In genomic region chr1:116151739-116152576, GRCh38 we compare ENCODE assay signal across 8 cellular contexts. TPM values are rescaled to one million over a fixed set of nuclear protein-coding genes. Genes with fewer than 3 reads are reported as not detected.
DNase-seq lines count a peak whose midpoint lies in the region; ATAC-seq and TF ChIP-seq lines count a peak whose summit lies in the region.

No MANE protein-coding gene starts in this region.

- H3K27ac Mint-ChIP-seq in activated T-helper 2 cell treated with anti-CD3 and anti-CD28 coated beads, Interferon-gamma antibody, Interleukin-2, Interleukin-4, amounts not matched to agents 10 μg/mL and 5 μg/mL and 100 μg/mL, durations not matched to agents 14 hours and 24 hours and 36 hours: peak overlapping the region; percentile 50
- peak overlapping the region; percentile 75 for H3K27ac Mint-ChIP-seq in neural progenitor cell

- peak overlapping the region; percentile 42 to 86 (median 70) for H3K27ac ChIP-seq in Peyer's patch
- no peak overlapping the region for H3K27ac ChIP-seq in neural progenitor cell
- peak overlapping the region; percentile 11 for H3K27ac ChIP-seq in stomach smooth muscle (ENCODE audit: low read length)

- TF ChIP-seq CTCF in Peyer's patch (IDR thresholded peaks at IDR 0.05): peak; percentile 73 to 98 (median 92)
- peak; percentile 89 for TF ChIP-seq CTCF in foreskin fibroblast (IDR thresholded peaks at IDR 0.05; ENCODE audit: low read depth, low read length)
- TF ChIP-seq CTCF in neural progenitor cell (IDR thresholded peaks at IDR 0.05): peak; percentile 82

- ATAC-seq in GM21529 (IDR thresholded peaks at IDR 0.05; ENCODE audit: unreplicated experiment): peak; percentile 99

- peak in 1 of 2 donors; percentile 22 for TF ChIP-seq POLR2A in Peyer's patch (IDR thresholded peaks at IDR 0.05)

- no peaks in the 10 kb centered on the region for H3K36me3 Mint-ChIP-seq in activated T-helper 2 cell treated with anti-CD3 and anti-CD28 coated beads, Interferon-gamma antibody, Interleukin-2, Interleukin-4, amounts not matched to agents 10 μg/mL and 5 μg/mL and 100 μg/mL, durations not matched to agents 14 hours and 24 hours and 36 hours (ENCODE audit: low read depth)
- peaks cover 3% of the 10 kb centered on the region for H3K36me3 Mint-ChIP-seq in neural progenitor cell

- H4K20me1 ChIP-seq in neural progenitor cell (ENCODE audit: low read depth): no peaks in the 10 kb centered on the region

- no peaks in the 10 kb centered on the region for H3F3A ChIP-seq in neural progenitor cell (ENCODE audit: low read depth)

- H3K4me3 ChIP-seq in Peyer's patch (peak overlapping the region; percentile 18 to 55 (median 46)), foreskin fibroblast (ENCODE audit: low read depth in 1 of 2, low read length in 2 of 2) (peak overlapping the region; percentile 45 to 52), neural progenitor cell (peak overlapping the region; percentile 48), stomach smooth muscle (ENCODE audit: low read length in 2 of 2) (peak overlapping the region; percentile 56 to 75)

- peak overlapping the region; percentile 20 for H3K4me3 Mint-ChIP-seq in activated T-helper 2 cell treated with anti-CD3 and anti-CD28 coated beads, Interferon-gamma antibody, Interleukin-2, Interleukin-4, amounts not matched to agents 10 μg/mL and 5 μg/mL and 100 μg/mL, durations not matched to agents 14 hours and 24 hours and 36 hours (ENCODE audit: low read depth)
- H3K4me3 Mint-ChIP-seq in neural progenitor cell: peak overlapping the region; percentile 78

- no peaks in the 10 kb centered on the region for H3K36me3 ChIP-seq in Peyer's patch
- no peaks in the 10 kb centered on the region for H3K36me3 ChIP-seq in neural progenitor cell
- H3K36me3 ChIP-seq in stomach smooth muscle (ENCODE audit: control insufficient read depth in 2 of 2, insufficient read depth in 2 of 2, low read length in 2 of 2): no peaks in the 10 kb centered on the region

- peaks cover 32% of the 10 kb centered on the region for H3K27me3 Mint-ChIP-seq in activated T-helper 2 cell treated with anti-CD3 and anti-CD28 coated beads, Interferon-gamma antibody, Interleukin-2, Interleukin-4, amounts not matched to agents 10 μg/mL and 5 μg/mL and 100 μg/mL, durations not matched to agents 14 hours and 24 hours and 36 hours (ENCODE audit: low read depth)
- H3K27me3 Mint-ChIP-seq in neural progenitor cell (ENCODE audit: insufficient read depth, low read depth): peaks cover 3% of the 10 kb centered on the region

- intact Hi-C loops in activated T-helper 2 cell treated with anti-CD3 and anti-CD28 coated beads, Interferon-gamma antibody, Interleukin-2, Interleukin-4, amounts not matched to agents 10 μg/mL and 5 μg/mL and 100 μg/mL, durations not matched to agents 14 hours and 24 hours and 36 hours (cut with micrococcal nuclease): loop anchor here (1.0 to 5.0 kb wide), 3 partner anchors 220 to 352 kb away; partner anchors contain the start of gene ATP1A1

- H3K4me2 ChIP-seq in neural progenitor cell: peak overlapping the region; percentile 79

- H3K4me1 ChIP-seq in Peyer's patch (peaks cover 0 to 8% (median 5%) of the 10 kb centered on the region in 4 donors), neural progenitor cell (no peaks in the 10 kb centered on the region), stomach smooth muscle (ENCODE audit: control insufficient read depth, insufficient read depth, low read length) (peaks cover 13% of the 10 kb centered on the region)

- H3K9me3 Mint-ChIP-seq in activated T-helper 2 cell treated with anti-CD3 and anti-CD28 coated beads, Interferon-gamma antibody, Interleukin-2, Interleukin-4, amounts not matched to agents 10 μg/mL and 5 μg/mL and 100 μg/mL, durations not matched to agents 14 hours and 24 hours and 36 hours: no peaks in the 10 kb centered on the region
- peaks cover 6% of the 10 kb centered on the region for H3K9me3 Mint-ChIP-seq in neural progenitor cell

- DNase-seq in DMS53 (lab: John Stamatoyannopoulos, UW): peak; percentile 72
- peak; percentile 88 for DNase-seq in HuH-7.5 (ENCODE audit: low spot score)
- DNase-seq in Peyer's patch: peak; percentile 55 to 87 (median 85)
- DNase-seq in activated T-helper 2 cell treated with anti-CD3 and anti-CD28 coated beads, Interferon-gamma antibody, Interleukin-2, Interleukin-4, amounts not matched to agents 10 μg/mL and 5 μg/mL and 100 μg/mL, durations not matched to agents 14 hours and 24 hours and 36 hours (ENCODE audit: low spot score): peak; percentile 68
- peak; percentile 64 to 89 for DNase-seq in foreskin fibroblast
- DNase-seq in neural progenitor cell (ENCODE audit: low spot score): peak; percentile 89

- H3K9ac ChIP-seq in neural progenitor cell: no peak overlapping the region
- peak overlapping the region; percentile 43 to 55 for H3K9ac ChIP-seq in stomach smooth muscle (ENCODE audit: low read length in 2 of 2)

- H3K9me3 ChIP-seq in Peyer's patch (no peaks in the 10 kb centered on the region), neural progenitor cell (ENCODE audit: low read depth) (no peaks in the 10 kb centered on the region), stomach smooth muscle (ENCODE audit: control insufficient read depth in 2 of 2, low read length in 2 of 2) (no peaks in the 10 kb centered on the region)

- H3K27me3 ChIP-seq in Peyer's patch (no peaks in the 10 kb centered on the region), neural progenitor cell (peaks cover 15% of the 10 kb centered on the region), stomach smooth muscle (ENCODE audit: control insufficient read depth in 1 of 2, insufficient read depth in 2 of 2, low read length in 2 of 2) (no peaks in the 10 kb centered on the region)

- H3K79me2 ChIP-seq in neural progenitor cell (ENCODE audit: low read depth): no peaks in the 10 kb centered on the region

- H3K4me1 Mint-ChIP-seq in activated T-helper 2 cell treated with anti-CD3 and anti-CD28 coated beads, Interferon-gamma antibody, Interleukin-2, Interleukin-4, amounts not matched to agents 10 μg/mL and 5 μg/mL and 100 μg/mL, durations not matched to agents 14 hours and 24 hours and 36 hours (ENCODE audit: low read depth): peaks cover 11% of the 10 kb centered on the region
- peaks cover 21% of the 10 kb centered on the region for H3K4me1 Mint-ChIP-seq in neural progenitor cell

- peak overlapping the region; percentile 96 for H2AFZ ChIP-seq in neural progenitor cell (replicated peaks)

RNA-seq across cellular contexts. Expression of gene MAB21L3, which starts 40.8 kb away (rescaled TPM):
- total RNA-seq in Peyer's patch (1 to 10 TPM in 2 of 4 donors, under 1 TPM in 1, not detected in 1; 0.94 to 1.8 (median 1.1) TPM), neural progenitor cell (ENCODE audit: low replicate concordance) (not detected in 2 replicates)
- total RNA-seq in activated T-helper 2 cell treated with anti-CD3 and anti-CD28 coated beads, Interferon-gamma antibody, Interleukin-2, Interleukin-4, amounts not matched to agents 10 μg/mL and 5 μg/mL and 100 μg/mL, durations not matched to agents 14 hours and 24 hours and 36 hours: not detected in 2 replicates
